In the genomic region with DNA sequence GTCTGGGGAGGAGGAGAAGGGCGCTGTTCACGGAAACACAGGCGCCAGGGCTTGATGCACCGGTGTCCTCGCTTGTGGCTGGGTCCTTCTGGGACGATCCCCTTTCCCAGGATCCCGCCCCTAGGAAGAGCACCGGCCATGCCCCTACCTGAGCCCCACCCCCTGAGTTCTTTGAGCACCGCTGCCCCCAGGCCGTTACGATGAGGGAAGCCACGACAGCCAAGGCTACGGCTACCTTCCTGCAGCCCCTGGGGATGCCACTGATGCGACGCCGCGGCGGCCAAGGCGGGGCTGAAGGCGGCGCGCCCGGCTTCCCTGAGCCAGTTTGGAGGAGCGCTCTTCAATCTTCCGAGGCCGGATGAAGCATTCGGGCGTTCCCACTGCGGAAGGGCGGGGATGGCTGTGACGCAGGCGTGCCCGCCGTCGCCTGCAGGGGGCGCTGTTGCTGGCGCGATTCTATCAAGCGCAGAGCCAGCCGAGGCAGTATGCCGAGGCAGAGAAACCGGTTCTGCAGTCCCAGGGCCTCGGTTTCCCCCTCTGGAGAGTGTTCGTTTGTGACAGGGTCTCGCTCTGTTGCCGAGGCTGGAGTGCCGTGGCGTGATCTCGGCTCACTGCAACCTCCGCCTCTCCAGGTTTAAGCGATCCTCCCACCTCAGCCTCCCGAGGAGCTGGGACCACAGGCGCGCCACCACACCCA, we compare ENCODE assay signal across 1 cellular context.
TF ChIP-seq lines count a peak whose summit lies in the region.

No MANE protein-coding gene starts in this region.

TF ChIP-seq in K562, 482 proteins besides CTCF, POLR2A, EP300 and RAD21 (continued from another document):
- TF ChIP-seq, protein P1, sequence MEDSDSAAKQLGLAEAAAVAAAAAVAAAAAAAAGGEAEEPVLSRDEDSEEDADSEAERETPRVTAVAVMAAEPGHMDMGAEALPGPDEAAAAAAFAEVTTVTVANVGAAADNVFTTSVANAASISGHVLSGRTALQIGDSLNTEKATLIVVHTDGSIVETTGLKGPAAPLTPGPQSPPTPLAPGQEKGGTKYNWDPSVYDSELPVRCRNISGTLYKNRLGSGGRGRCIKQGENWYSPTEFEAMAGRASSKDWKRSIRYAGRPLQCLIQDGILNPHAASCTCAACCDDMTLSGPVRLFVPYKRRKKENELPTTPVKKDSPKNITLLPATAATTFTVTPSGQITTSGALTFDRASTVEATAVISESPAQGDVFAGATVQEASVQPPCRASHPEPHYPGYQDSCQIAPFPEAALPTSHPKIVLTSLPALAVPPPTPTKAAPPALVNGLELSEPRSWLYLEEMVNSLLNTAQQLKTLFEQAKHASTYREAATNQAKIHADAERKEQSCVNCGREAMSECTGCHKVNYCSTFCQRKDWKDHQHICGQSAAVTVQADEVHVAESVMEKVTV (CRISPR knock-in tag; IDR thresholded peaks at IDR 0.05): no peak
- TF ChIP-seq RB1 (IDR thresholded peaks at IDR 0.05; ENCODE audit: low read depth) (peak; percentile 63; the same call in 1 of the 2 replicates), RCOR1 (IDR thresholded peaks at IDR 0.05; ENCODE audit: borderline replicate concordance in 1 of 2, low read depth in 2 of 2, low read length in 2 of 2) (peak in 1 of 2 experiments; percentile 37; a peak in 1 of 4 replicates), MAZ (CRISPR knock-in tag; conservative IDR thresholded peaks at IDR 0.05 in 1 of 2, IDR thresholded peaks at IDR 0.05 in 1 of 2) (0 out of 4 replicates have a peak, but pooled peaks of 1 of the 2 experiments have one; percentile 45), CREB1 (IDR thresholded peaks at IDR 0.05) (peak; percentile 84), CREB1 (CRISPR knock-in tag; IDR thresholded peaks at IDR 0.05) (peak; percentile 86), ATF1 (CRISPR knock-in tag; IDR thresholded peaks at IDR 0.05) (peak; percentile 73), ATF1 (tag; IDR thresholded peaks at IDR 0.05) (peak; percentile 89), ETV5 (CRISPR knock-in tag; IDR thresholded peaks at IDR 0.05; ENCODE audit: low read depth) (no peak), ZNF436 (CRISPR knock-in tag; IDR thresholded peaks at IDR 0.05) (no peak), NRF1 (conservative IDR thresholded peaks at IDR 0.05 in 1 of 2, IDR thresholded peaks at IDR 0.05 in 1 of 2) (peak; percentile 30 to 57; a peak in 3 of 4 replicates), STAT5A (IDR thresholded peaks at IDR 0.05; ENCODE audit: borderline replicate concordance, low read length) (no peak), ZBTB7A (IDR thresholded peaks at IDR 0.05; ENCODE audit: borderline replicate concordance, control insufficient read depth, low read depth, low read length) (no peak), NFE2L1 (tag; IDR thresholded peaks at IDR 0.05; ENCODE audit: borderline replicate concordance, low read depth) (no peak), STAG1 (CRISPR knock-in tag; IDR thresholded peaks at IDR 0.05; ENCODE audit: borderline replicate concordance) (peak; percentile 25; the same call in 1 of the 2 replicates), SMAD4 (CRISPR knock-in tag; conservative IDR thresholded peaks at IDR 0.05) (0 out of 2 replicates have a peak, but pooled peaks have one; percentile 35), CTBP1 (IDR thresholded peaks at IDR 0.05; ENCODE audit: borderline replicate concordance) (0 out of 2 replicates have a peak, but pooled peaks have one; percentile 48), POLR2H (tag; IDR thresholded peaks at IDR 0.05; ENCODE audit: low read depth) (no peak), TEAD1 (CRISPR knock-in tag; IDR thresholded peaks at IDR 0.05) (peak in 1 of 2 experiments; percentile 43; a peak in 1 of 4 replicates), JUND (IDR thresholded peaks at IDR 0.05; ENCODE audit: borderline replicate concordance, low read depth, low read length) (peak; percentile 16; the same call in 1 of the 2 replicates), JUND (tag; IDR thresholded peaks at IDR 0.05; ENCODE audit: borderline replicate concordance, low read depth, low read length) (no peak), ZNF224 (CRISPR knock-in tag; IDR thresholded peaks at IDR 0.05) (no peak), GABPB1 (CRISPR knock-in tag; IDR thresholded peaks at IDR 0.05) (0 out of 2 replicates have a peak, but pooled peaks have one; percentile 27), ZNF184 (CRISPR knock-in tag; IDR thresholded peaks at IDR 0.05) (no peak)
- TF ChIP-seq, protein P2, sequence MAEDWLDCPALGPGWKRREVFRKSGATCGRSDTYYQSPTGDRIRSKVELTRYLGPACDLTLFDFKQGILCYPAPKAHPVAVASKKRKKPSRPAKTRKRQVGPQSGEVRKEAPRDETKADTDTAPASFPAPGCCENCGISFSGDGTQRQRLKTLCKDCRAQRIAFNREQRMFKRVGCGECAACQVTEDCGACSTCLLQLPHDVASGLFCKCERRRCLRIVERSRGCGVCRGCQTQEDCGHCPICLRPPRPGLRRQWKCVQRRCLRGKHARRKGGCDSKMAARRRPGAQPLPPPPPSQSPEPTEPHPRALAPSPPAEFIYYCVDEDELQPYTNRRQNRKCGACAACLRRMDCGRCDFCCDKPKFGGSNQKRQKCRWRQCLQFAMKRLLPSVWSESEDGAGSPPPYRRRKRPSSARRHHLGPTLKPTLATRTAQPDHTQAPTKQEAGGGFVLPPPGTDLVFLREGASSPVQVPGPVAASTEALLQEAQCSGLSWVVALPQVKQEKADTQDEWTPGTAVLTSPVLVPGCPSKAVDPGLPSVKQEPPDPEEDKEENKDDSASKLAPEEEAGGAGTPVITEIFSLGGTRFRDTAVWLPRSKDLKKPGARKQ (CRISPR knock-in tag; IDR thresholded peaks at IDR 0.05): no peak
- TF ChIP-seq, protein P3, sequence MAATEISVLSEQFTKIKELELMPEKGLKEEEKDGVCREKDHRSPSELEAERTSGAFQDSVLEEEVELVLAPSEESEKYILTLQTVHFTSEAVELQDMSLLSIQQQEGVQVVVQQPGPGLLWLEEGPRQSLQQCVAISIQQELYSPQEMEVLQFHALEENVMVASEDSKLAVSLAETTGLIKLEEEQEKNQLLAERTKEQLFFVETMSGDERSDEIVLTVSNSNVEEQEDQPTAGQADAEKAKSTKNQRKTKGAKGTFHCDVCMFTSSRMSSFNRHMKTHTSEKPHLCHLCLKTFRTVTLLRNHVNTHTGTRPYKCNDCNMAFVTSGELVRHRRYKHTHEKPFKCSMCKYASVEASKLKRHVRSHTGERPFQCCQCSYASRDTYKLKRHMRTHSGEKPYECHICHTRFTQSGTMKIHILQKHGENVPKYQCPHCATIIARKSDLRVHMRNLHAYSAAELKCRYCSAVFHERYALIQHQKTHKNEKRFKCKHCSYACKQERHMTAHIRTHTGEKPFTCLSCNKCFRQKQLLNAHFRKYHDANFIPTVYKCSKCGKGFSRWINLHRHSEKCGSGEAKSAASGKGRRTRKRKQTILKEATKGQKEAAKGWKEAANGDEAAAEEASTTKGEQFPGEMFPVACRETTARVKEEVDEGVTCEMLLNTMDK (IDR thresholded peaks at IDR 0.05; ENCODE audit: borderline replicate concordance, insufficient read depth, low read depth, low read length, poor library complexity, severe bottlenecking): peak; percentile 64
- TF ChIP-seq, protein P4, sequence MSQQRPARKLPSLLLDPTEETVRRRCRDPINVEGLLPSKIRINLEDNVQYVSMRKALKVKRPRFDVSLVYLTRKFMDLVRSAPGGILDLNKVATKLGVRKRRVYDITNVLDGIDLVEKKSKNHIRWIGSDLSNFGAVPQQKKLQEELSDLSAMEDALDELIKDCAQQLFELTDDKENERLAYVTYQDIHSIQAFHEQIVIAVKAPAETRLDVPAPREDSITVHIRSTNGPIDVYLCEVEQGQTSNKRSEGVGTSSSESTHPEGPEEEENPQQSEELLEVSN (IDR thresholded peaks at IDR 0.05; ENCODE audit: borderline replicate concordance in 1 of 2, extremely low read depth in 1 of 2, insufficient read depth in 1 of 2, insufficient read length in 1 of 2, low read depth in 1 of 2, low read length in 1 of 2, poor library complexity in 1 of 2, severe bottlenecking in 1 of 2): peak in 1 of 2 experiments; percentile 5
- TF ChIP-seq, protein P5, sequence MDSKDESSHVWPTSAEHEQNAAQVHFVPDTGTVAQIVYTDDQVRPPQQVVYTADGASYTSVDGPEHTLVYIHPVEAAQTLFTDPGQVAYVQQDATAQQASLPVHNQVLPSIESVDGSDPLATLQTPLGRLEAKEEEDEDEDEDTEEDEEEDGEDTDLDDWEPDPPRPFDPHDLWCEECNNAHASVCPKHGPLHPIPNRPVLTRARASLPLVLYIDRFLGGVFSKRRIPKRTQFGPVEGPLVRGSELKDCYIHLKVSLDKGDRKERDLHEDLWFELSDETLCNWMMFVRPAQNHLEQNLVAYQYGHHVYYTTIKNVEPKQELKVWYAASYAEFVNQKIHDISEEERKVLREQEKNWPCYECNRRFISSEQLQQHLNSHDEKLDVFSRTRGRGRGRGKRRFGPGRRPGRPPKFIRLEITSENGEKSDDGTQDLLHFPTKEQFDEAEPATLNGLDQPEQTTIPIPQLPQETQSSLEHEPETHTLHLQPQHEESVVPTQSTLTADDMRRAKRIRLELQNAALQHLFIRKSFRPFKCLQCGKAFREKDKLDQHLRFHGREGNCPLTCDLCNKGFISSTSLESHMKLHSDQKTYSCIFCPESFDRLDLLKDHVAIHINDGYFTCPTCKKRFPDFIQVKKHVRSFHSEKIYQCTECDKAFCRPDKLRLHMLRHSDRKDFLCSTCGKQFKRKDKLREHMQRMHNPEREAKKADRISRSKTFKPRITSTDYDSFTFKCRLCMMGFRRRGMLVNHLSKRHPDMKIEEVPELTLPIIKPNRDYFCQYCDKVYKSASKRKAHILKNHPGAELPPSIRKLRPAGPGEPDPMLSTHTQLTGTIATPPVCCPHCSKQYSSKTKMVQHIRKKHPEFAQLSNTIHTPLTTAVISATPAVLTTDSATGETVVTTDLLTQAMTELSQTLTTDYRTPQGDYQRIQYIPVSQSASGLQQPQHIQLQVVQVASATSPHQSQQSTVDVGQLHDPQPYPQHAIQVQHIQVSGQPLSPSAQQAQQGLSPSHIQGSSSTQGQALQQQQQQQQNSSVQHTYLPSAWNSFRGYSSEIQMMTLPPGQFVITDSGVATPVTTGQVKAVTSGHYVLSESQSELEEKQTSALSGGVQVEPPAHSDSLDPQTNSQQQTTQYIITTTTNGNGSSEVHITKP (IDR thresholded peaks at IDR 0.05; ENCODE audit: partially characterized antibody): peak; percentile 76
- TF ChIP-seq, protein P6, sequence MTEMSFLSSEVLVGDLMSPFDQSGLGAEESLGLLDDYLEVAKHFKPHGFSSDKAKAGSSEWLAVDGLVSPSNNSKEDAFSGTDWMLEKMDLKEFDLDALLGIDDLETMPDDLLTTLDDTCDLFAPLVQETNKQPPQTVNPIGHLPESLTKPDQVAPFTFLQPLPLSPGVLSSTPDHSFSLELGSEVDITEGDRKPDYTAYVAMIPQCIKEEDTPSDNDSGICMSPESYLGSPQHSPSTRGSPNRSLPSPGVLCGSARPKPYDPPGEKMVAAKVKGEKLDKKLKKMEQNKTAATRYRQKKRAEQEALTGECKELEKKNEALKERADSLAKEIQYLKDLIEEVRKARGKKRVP (CRISPR knock-in tag; IDR thresholded peaks at IDR 0.05): no peak
- TF ChIP-seq, protein P7, sequence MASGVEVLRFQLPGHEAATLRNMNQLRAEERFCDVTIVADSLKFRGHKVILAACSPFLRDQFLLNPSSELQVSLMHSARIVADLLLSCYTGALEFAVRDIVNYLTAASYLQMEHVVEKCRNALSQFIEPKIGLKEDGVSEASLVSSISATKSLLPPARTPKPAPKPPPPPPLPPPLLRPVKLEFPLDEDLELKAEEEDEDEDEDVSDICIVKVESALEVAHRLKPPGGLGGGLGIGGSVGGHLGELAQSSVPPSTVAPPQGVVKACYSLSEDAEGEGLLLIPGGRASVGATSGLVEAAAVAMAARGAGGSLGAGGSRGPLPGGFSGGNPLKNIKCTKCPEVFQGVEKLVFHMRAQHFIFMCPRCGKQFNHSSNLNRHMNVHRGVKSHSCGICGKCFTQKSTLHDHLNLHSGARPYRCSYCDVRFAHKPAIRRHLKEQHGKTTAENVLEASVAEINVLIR (CRISPR knock-in tag; IDR thresholded peaks at IDR 0.05): peak; percentile 67
